ENCODE assay signal across 8 cellular contexts in the genomic region with DNA sequence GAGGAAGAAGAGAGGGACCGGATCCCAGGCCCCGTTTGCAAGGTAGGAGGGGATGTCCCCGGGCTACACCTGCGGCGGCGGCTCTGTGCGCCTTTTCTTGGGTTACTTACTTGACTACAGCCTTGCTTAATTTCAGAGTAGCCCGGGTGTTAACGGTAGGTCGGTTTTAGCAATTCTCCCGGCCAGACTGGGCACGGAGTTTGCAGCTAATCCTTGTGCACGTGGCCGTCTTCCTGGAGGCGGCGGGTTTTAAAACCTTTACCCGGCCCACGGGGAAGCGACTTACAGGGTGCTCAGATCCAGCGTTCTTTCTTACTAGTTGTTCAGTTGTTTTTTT. TPM values are rescaled to one million over a fixed set of nuclear protein-coding genes. Genes with fewer than 3 reads are reported as not detected.
DNase-seq lines count a peak whose midpoint lies in the region; ATAC-seq and TF ChIP-seq lines count a peak whose summit lies in the region.

No MANE protein-coding gene starts in this region.

- H3K36me3 Mint-ChIP-seq in central memory CD8-positive, alpha-beta T cell (ENCODE audit: insufficient read depth), result peaks cover 24% of the 10 kb centered on the region
- peaks cover 33% of the 10 kb centered on the region for H3K36me3 Mint-ChIP-seq in activated naive CD4-positive, alpha-beta T cell treated with anti-CD3 and anti-CD28 coated beads, Interleukin-2, amount 10 ng/mL, durations not matched to agents 7 days and 5 days
- no peaks in the 10 kb centered on the region for H3K36me3 Mint-ChIP-seq in glutamatergic neuron (ENCODE audit: unreplicated experiment)

- H3K9me3 Mint-ChIP-seq in central memory CD8-positive, alpha-beta T cell, result no peaks in the 10 kb centered on the region
- H3K9me3 Mint-ChIP-seq in activated naive CD4-positive, alpha-beta T cell treated with anti-CD3 and anti-CD28 coated beads, Interleukin-2, amount 10 ng/mL, durations not matched to agents 7 days and 5 days, result no peaks in the 10 kb centered on the region
- H3K9me3 Mint-ChIP-seq in glutamatergic neuron (ENCODE audit: unreplicated experiment), result no peaks in the 10 kb centered on the region

- peak; percentile 13 for DNase-seq in ACHN
- DNase-seq in central memory CD8-positive, alpha-beta T cell (ENCODE audit: low spot score in 2 of 2), result no peak
- DNase-seq in activated naive CD4-positive, alpha-beta T cell treated with anti-CD3 and anti-CD28 coated beads, Interleukin-2, amount 10 ng/mL, durations not matched to agents 7 days and 5 days, result no peak
- DNase-seq in glutamatergic neuron, result no peak

- no peaks in the 10 kb centered on the region for H3K27me3 Mint-ChIP-seq in central memory CD8-positive, alpha-beta T cell
- H3K27me3 Mint-ChIP-seq in activated naive CD4-positive, alpha-beta T cell treated with anti-CD3 and anti-CD28 coated beads, Interleukin-2, amount 10 ng/mL, durations not matched to agents 7 days and 5 days, result no peaks in the 10 kb centered on the region
- H3K27me3 Mint-ChIP-seq in glutamatergic neuron (ENCODE audit: unreplicated experiment), result no peaks in the 10 kb centered on the region

- no peak overlapping the region for H3K27ac Mint-ChIP-seq in central memory CD8-positive, alpha-beta T cell (ENCODE audit: low read depth)
- no peak overlapping the region for H3K27ac Mint-ChIP-seq in activated naive CD4-positive, alpha-beta T cell treated with anti-CD3 and anti-CD28 coated beads, Interleukin-2, amount 10 ng/mL, durations not matched to agents 7 days and 5 days
- no peak overlapping the region for H3K27ac Mint-ChIP-seq in glutamatergic neuron (ENCODE audit: unreplicated experiment)

- H3K36me3 ChIP-seq in neuron (ENCODE audit: insufficient read depth, low read length), result peaks cover 41% of the 10 kb centered on the region

- no peak for TF ChIP-seq CTCF in glutamatergic neuron (IDR thresholded peaks at IDR 0.05; ENCODE audit: partially characterized antibody, unreplicated experiment)

- no peaks in the 10 kb centered on the region for H3K9me3 ChIP-seq in neuron (ENCODE audit: low read length)

- peak; percentile 14 for ATAC-seq in GM18909 (IDR thresholded peaks at IDR 0.05; ENCODE audit: poor library complexity, unreplicated experiment)
- ATAC-seq in HG03378 (IDR thresholded peaks at IDR 0.05; ENCODE audit: unreplicated experiment), result peak; percentile 13
- ATAC-seq in central memory CD8-positive, alpha-beta T cell (replicated peaks; ENCODE audit: extremely low read depth, poor library complexity, severe bottlenecking), result peak; percentile 1
- ATAC-seq in GM21825 (IDR thresholded peaks at IDR 0.05; ENCODE audit: unreplicated experiment), result no peak

- peaks cover 39% of the 10 kb centered on the region for H3K4me1 Mint-ChIP-seq in central memory CD8-positive, alpha-beta T cell
- peaks cover 46% of the 10 kb centered on the region for H3K4me1 Mint-ChIP-seq in activated naive CD4-positive, alpha-beta T cell treated with anti-CD3 and anti-CD28 coated beads, Interleukin-2, amount 10 ng/mL, durations not matched to agents 7 days and 5 days
- peaks cover 9% of the 10 kb centered on the region for H3K4me1 Mint-ChIP-seq in glutamatergic neuron (ENCODE audit: low read depth, unreplicated experiment)

- no peak overlapping the region for H3K4me3 Mint-ChIP-seq in central memory CD8-positive, alpha-beta T cell
- H3K4me3 Mint-ChIP-seq in activated naive CD4-positive, alpha-beta T cell treated with anti-CD3 and anti-CD28 coated beads, Interleukin-2, amount 10 ng/mL, durations not matched to agents 7 days and 5 days, result no peak overlapping the region
- no peak overlapping the region for H3K4me3 Mint-ChIP-seq in glutamatergic neuron (ENCODE audit: unreplicated experiment)

- peaks cover 22% of the 10 kb centered on the region for H3K4me1 ChIP-seq in neuron (ENCODE audit: insufficient read depth, low read length)

- in situ Hi-C loops in ACHN (cut with HindIII; ENCODE audit: low pct_ligation_motif_present, low pct_unique_long_range_greater_than_20kb, low sequenced_read_pairs), result no loop called here

- no peaks in the 10 kb centered on the region for H3K27me3 ChIP-seq in neuron (ENCODE audit: insufficient read depth, low read length)

- CTCF ChIA-PET in activated naive CD4-positive, alpha-beta T cell treated with anti-CD3 and anti-CD28 coated beads, Interleukin-2, amount 10 ng/mL, durations not matched to agents 7 days and 5 days (lab: Charles Lee), result interaction anchor here (1.0 to 1.8 kb wide), 2 partner anchors 10 to 14 kb away, joined by 3 to 6 read pairs; a partner anchor contains a TSS

- peak overlapping the region; percentile 88 for H3K4me3 ChIP-seq in neuron (ENCODE audit: low read length)

- peak overlapping the region; percentile 81 for H2AFZ ChIP-seq in neuron (ENCODE audit: low read depth, low read length)

RNA-seq across cellular contexts. Expression of a gene that starts 0.3 kb away (rescaled TPM):
- total RNA-seq in glutamatergic neuron (ENCODE audit: unreplicated experiment), result 19.0 TPM

RNA-seq across cellular contexts. Expression of a gene that starts 0.5 kb away (rescaled TPM):
- 21.9 TPM for total RNA-seq in glutamatergic neuron (ENCODE audit: unreplicated experiment)

RNA-seq across cellular contexts. Expression of a gene that starts 13.5 kb away (rescaled TPM):
- total RNA-seq in glutamatergic neuron (ENCODE audit: unreplicated experiment), result 28.6 TPM
